9 cellular contexts compared by ENCODE assay signal in genomic region chr12:65168606-65169310, GRCh38. TPM values are rescaled to one million over a fixed set of nuclear protein-coding genes. Genes with fewer than 3 reads are reported as not detected.
DNase-seq lines count a peak whose midpoint lies in the region; ATAC-seq, FAIRE-seq and TF ChIP-seq lines count a peak whose summit lies in the region.
"Had no signal": no experiment of that assay in that cellular context is flagged by ENCODE, and none has a peak within 500 bp of the region (broad histone marks: within the 10 kb centered on the region; RNA-seq: fewer than 3 reads in every experiment).

No MANE protein-coding gene starts in this region.

- WGBS in transverse colon (ENCODE audit: low coverage in 1 of 2), 2 donors, result 12 to 14% methylated on average over 9 of the region's 9 CpGs

- H3K36me3 Mint-ChIP-seq in activated naive CD8-positive, alpha-beta T cell treated with anti-CD3 and anti-CD28 coated beads for 36 hours, result peaks cover 22% of the 10 kb centered on the region

- TF ChIP-seq POLR2A in transverse colon (IDR thresholded peaks at IDR 0.05), result no peak

- H3K9me3 Mint-ChIP-seq in activated naive CD8-positive, alpha-beta T cell treated with anti-CD3 and anti-CD28 coated beads for 36 hours, result no peaks in the 10 kb centered on the region

- in situ Hi-C loops in transverse colon (cut with MboI; ENCODE audit: low pct_ligation_motif_present in 1 of 4, low pct_unique_long_range_greater_than_20kb in 1 of 4, low sequenced_read_pairs in 3 of 4), result no loop called here

- peak; percentile 36 for FAIRE-seq in G401.6 (lab: Jason Lieb, UNC)

- H3K4me3 ChIP-seq in kidney epithelial cell (ENCODE audit: low read depth, low read length) (peak overlapping the region; percentile 97), transverse colon (peak overlapping the region; percentile 82 to 100 (median 99))

- peak overlapping the region; percentile 95 to 99 (median 98) for H3K27ac ChIP-seq in transverse colon

- TF ChIP-seq EP300 in transverse colon (IDR thresholded peaks at IDR 0.05; ENCODE audit: low read depth), result no peak

- H3K36me3 ChIP-seq in kidney epithelial cell (ENCODE audit: control insufficient read depth, insufficient read depth, low read length) (no peaks in the 10 kb centered on the region), transverse colon (no peaks in the 10 kb centered on the region)

- H3K27me3 ChIP-seq in kidney epithelial cell (ENCODE audit: control insufficient read depth, insufficient read depth, low read length) (no peaks in the 10 kb centered on the region), transverse colon (no peaks in the 10 kb centered on the region)

- H3K27ac Mint-ChIP-seq in activated naive CD8-positive, alpha-beta T cell treated with anti-CD3 and anti-CD28 coated beads for 36 hours, result peak overlapping the region; percentile 94

- H3K27me3 Mint-ChIP-seq in activated naive CD8-positive, alpha-beta T cell treated with anti-CD3 and anti-CD28 coated beads for 36 hours, result no peaks in the 10 kb centered on the region

- ATAC-seq in HG03045 (IDR thresholded peaks at IDR 0.05; ENCODE audit: unreplicated experiment) (peak; percentile 0), GM18870 (IDR thresholded peaks at IDR 0.05; ENCODE audit: unreplicated experiment) (no peak), HG02759 (IDR thresholded peaks at IDR 0.05; ENCODE audit: unreplicated experiment) (no peak)

- H3K9me3 ChIP-seq in transverse colon, result no peaks in the 10 kb centered on the region

- intact Hi-C loops in transverse colon (cut with DNase I; ENCODE audit: low total_unique reads), result no loop called here

- peaks cover 29% of the 10 kb centered on the region for H3K4me1 Mint-ChIP-seq in activated naive CD8-positive, alpha-beta T cell treated with anti-CD3 and anti-CD28 coated beads for 36 hours

- TF ChIP-seq CTCF in kidney epithelial cell (IDR thresholded peaks at IDR 0.05; ENCODE audit: insufficient read depth, low read length, poor library complexity, severe bottlenecking) (no peak), transverse colon (IDR thresholded peaks at IDR 0.05) (no peak)

- peaks cover 25 to 44% (median 34%) of the 10 kb centered on the region in 4 donors for H3K4me1 ChIP-seq in transverse colon

- H3K4me3 Mint-ChIP-seq in activated naive CD8-positive, alpha-beta T cell treated with anti-CD3 and anti-CD28 coated beads for 36 hours, result peak overlapping the region; percentile 91

- DNase-seq in activated naive CD8-positive, alpha-beta T cell treated with anti-CD3 and anti-CD28 coated beads for 36 hours, result no peak
- DNase-seq in kidney epithelial cell (ENCODE audit: low read depth) (no peak), transverse colon (no peak), NCI-H1694 treated with DMSO at 0.1 percent for 48 hours (lab: John Stamatoyannopoulos, UW) (no peak)

RNA-seq across cellular contexts. Expression of gene LEMD3, which starts 0.6 kb away (rescaled TPM):
- total RNA-seq in activated naive CD8-positive, alpha-beta T cell treated with anti-CD3 and anti-CD28 coated beads for 36 hours, result 10 to 100 TPM; 21.2 to 21.3 TPM
- total RNA-seq in kidney epithelial cell (25.5 and 26.4 TPM in 2 replicates), transverse colon (100 to 1,000 TPM in 1 of 4 donors, 10 to 100 TPM in 3; 45.2 to 159 (median 63.0) TPM)

RNA-seq across cellular contexts. Expression of gene WIF1, which starts 47.7 kb away (rescaled TPM):
- under 1 TPM; 0.10 TPM for total RNA-seq in activated naive CD8-positive, alpha-beta T cell treated with anti-CD3 and anti-CD28 coated beads for 36 hours
- total RNA-seq in kidney epithelial cell (not detected in 2 replicates), transverse colon (not detected)
- total RNA-seq: subcutaneous adipose tissue had no signal
